ENCODE assay signal across 20 cellular contexts in genomic region chr10:129704225-129704624, GRCh38.
DNase-seq lines count a peak whose midpoint lies in the region; ATAC-seq and TF ChIP-seq lines count a peak whose summit lies in the region.
"Had no signal": no experiment of that assay in that cellular context is flagged by ENCODE, and none has a peak within 500 bp of the region (broad histone marks: within the 10 kb centered on the region; RNA-seq: fewer than 3 reads in every experiment).

No MANE protein-coding gene starts in this region.

- no peaks in the 10 kb centered on the region for H3K27me3 ChIP-seq in DND-41 (ENCODE audit: insufficient read depth, low read length, poor library complexity)
- no peaks in the 10 kb centered on the region for H3K27me3 ChIP-seq in OCI-LY1 (ENCODE audit: insufficient read depth, low read length)

- H3K4me3 Mint-ChIP-seq in progenitor cell of endocrine pancreas (ENCODE audit: low read depth), result no peak overlapping the region

- peaks cover 10% of the 10 kb centered on the region for H3K36me3 ChIP-seq in DND-41 (ENCODE audit: insufficient read depth, low read length)
- peaks cover 9% of the 10 kb centered on the region; the same call in 1 of the 2 replicates for H3K36me3 ChIP-seq in OCI-LY1 (ENCODE audit: insufficient read depth, low read length)

- no peaks in the 10 kb centered on the region for H3F3A ChIP-seq in OCI-LY1 (ENCODE audit: insufficient read depth, low read length)

- H3K79me2 ChIP-seq in DND-41 (ENCODE audit: insufficient read depth, low read length) (no peaks in the 10 kb centered on the region), OCI-LY1 (ENCODE audit: insufficient read depth, low read length) (no peaks in the 10 kb centered on the region)

- H3K4me3 ChIP-seq in DND-41 (ENCODE audit: low read depth in 1 of 2, low read length in 2 of 2) (no peak overlapping the region), OCI-LY1 (ENCODE audit: low read depth, low read length, poor library complexity, severe bottlenecking) (no peak overlapping the region)

- H3K27ac ChIP-seq in DND-41 (ENCODE audit: low read length) (peak overlapping the region; percentile 35), OCI-LY1 (ENCODE audit: low read depth, low read length, poor library complexity, severe bottlenecking) (peak overlapping the region; percentile 51)
- H3K27ac ChIP-seq: RWPE1 had no signal

- no peaks in the 10 kb centered on the region for H3K4me1 Mint-ChIP-seq in progenitor cell of endocrine pancreas (ENCODE audit: low read depth)

- no peak for DNase-seq in DND-41
- peak; percentile 37 for DNase-seq in iPS-NIHi11 (ENCODE audit: low spot score)
- DNase-seq in retina, result peak; percentile 26
- DNase-seq in progenitor cell of endocrine pancreas (ENCODE audit: low spot score, unreplicated experiment), result no peak
- no peak for DNase-seq in NCI-H524 (lab: John Stamatoyannopoulos, UW)
- no peak for DNase-seq in hepatic stellate cell (ENCODE audit: low spot score)
- DNase-seq: C1 segment of cervical spinal cord; CD4-positive, alpha-beta memory T cell; COR-L47; DMS53; GDM1; Karpas-422; MV-4-11; NCI-H1105 treated with DMSO at 0.1 percent for 48 hours; NCI-H2029; NCI-H446; NCI-H526; SHP77 had no signal

- no peak overlapping the region for H3K4me2 ChIP-seq in DND-41 (ENCODE audit: insufficient read depth, low read length)
- H3K4me2 ChIP-seq in OCI-LY1 (ENCODE audit: low read length), result peak overlapping the region; percentile 28; the same call in 1 of the 2 replicates

- ATAC-seq in DND-41 (ENCODE audit: insufficient read depth, low read depth), result no peak

- no peaks in the 10 kb centered on the region for H3K36me3 Mint-ChIP-seq in progenitor cell of endocrine pancreas (ENCODE audit: insufficient read depth)

- H2AFZ ChIP-seq in DND-41 (ENCODE audit: low read depth, low read length) (no peak overlapping the region), OCI-LY1 (ENCODE audit: low read length) (no peak overlapping the region)

- no peaks in the 10 kb centered on the region for H3K9me3 Mint-ChIP-seq in progenitor cell of endocrine pancreas (ENCODE audit: low read depth)

- peaks cover 14% of the 10 kb centered on the region for H3K4me1 ChIP-seq in DND-41 (ENCODE audit: insufficient read depth, low read length)
- peaks cover 30% of the 10 kb centered on the region for H3K4me1 ChIP-seq in OCI-LY1 (ENCODE audit: insufficient read depth, low read length, severe bottlenecking)

- no peak overlapping the region for H3K27ac Mint-ChIP-seq in progenitor cell of endocrine pancreas

- H3K27me3 Mint-ChIP-seq in progenitor cell of endocrine pancreas, result peaks cover 34% of the 10 kb centered on the region
- H3K27me3 Mint-ChIP-seq: CD4-positive, alpha-beta memory T cell had no signal

- no peak overlapping the region for H3K9ac ChIP-seq in DND-41 (ENCODE audit: low read depth, low read length)
- no peak overlapping the region; the same call in 1 of the 2 replicates for H3K9ac ChIP-seq in OCI-LY1 (ENCODE audit: low read length)

- no peaks in the 10 kb centered on the region for H3K9me2 ChIP-seq in OCI-LY1 (ENCODE audit: low read depth, low read length)

- H4K20me1 ChIP-seq in DND-41 (ENCODE audit: insufficient read depth, low read length), result peaks cover 13% of the 10 kb centered on the region
- H4K20me1 ChIP-seq in OCI-LY1 (ENCODE audit: insufficient read depth, low read length), result no peaks in the 10 kb centered on the region

- H3K9me3 ChIP-seq in DND-41 (ENCODE audit: insufficient read depth, low read length, severe bottlenecking), result no peaks in the 10 kb centered on the region
- H3K9me3 ChIP-seq in OCI-LY1 (ENCODE audit: low read length), result no peaks in the 10 kb centered on the region

- no peak for TF ChIP-seq CTCF in DND-41 (IDR thresholded peaks at IDR 0.05; ENCODE audit: borderline replicate concordance, extremely low read depth, low read length, poor library complexity, severe bottlenecking)
- no peak for TF ChIP-seq CTCF in OCI-LY1 (IDR thresholded peaks at IDR 0.05; ENCODE audit: low read length)
- TF ChIP-seq CTCF in progenitor cell of endocrine pancreas (IDR thresholded peaks at IDR 0.05; ENCODE audit: unreplicated experiment), result no peak

Comparison
In these comparisons a context has a peak if more than half of its experiments do, and no peak if none do; other contexts are left out.
1. DNase-seq: peak in iPS-NIHi11 (single experiment) and retina (single experiment); none in DND-41 (single experiment), progenitor cell of endocrine pancreas (single experiment), NCI-H524 (0 of 2) and hepatic stellate cell (single experiment).